ENCODE assay signal across 22 cellular contexts in the genomic region with DNA sequence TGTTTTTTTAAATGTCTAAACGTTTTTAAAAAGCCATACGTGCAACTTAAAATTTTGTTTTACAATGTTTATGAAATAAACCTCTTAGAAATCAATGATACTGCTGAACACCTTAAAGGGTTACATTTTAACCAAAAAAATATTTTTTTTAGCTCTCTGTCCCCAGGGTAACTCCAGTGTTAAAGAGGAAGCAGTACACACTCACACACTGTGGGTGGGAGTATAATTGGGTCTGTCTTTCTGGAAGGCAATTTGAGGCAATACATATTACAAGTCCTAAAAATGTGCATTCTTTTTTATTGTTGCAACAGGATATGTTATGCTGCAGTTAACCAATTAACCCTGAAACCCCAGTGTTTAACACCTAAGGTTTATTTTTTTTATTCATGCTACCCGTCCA. TPM values are rescaled to one million over a fixed set of nuclear protein-coding genes. Genes with fewer than 3 reads are reported as not detected.
"Had no signal": no experiment of that assay in that cellular context is flagged by ENCODE, and none has a peak within 500 bp of the region (broad histone marks: within the 10 kb centered on the region; RNA-seq: fewer than 3 reads in every experiment).

No MANE protein-coding gene starts in this region.

- H3K27me3 ChIP-seq: right atrium auricular region had no signal

- DNase-seq: activated CD4-positive, CD25-positive, alpha-beta regulatory T cell; activated naive CD4-positive, alpha-beta T cell treated with anti-CD3 and anti-CD28 coated beads for 36 hours; activated naive CD8-positive, alpha-beta T cell treated with anti-CD3 and anti-CD28 coated beads, Interleukin-2, amount 50 U/mL, for 24 hours; aorta; cortex of kidney; effector memory CD4-positive, alpha-beta T cell; immature natural killer cell; nephron progenitor cell; occipital lobe; stimulated activated CD4-positive, alpha-beta T cell treated with anti-CD3 and anti-CD28 coated beads, Interleukin-15, amount 100 ng/mL, for 24 hours; stimulated activated CD4-positive, alpha-beta T cell treated with anti-CD3 and anti-CD28 coated beads, Interleukin-4, amount 100 ng/mL, for 1 hour; stimulated activated naive CD4-positive, alpha-beta T cell treated with Interleukin-2 at 50 U/mL for 16 hours; substantia nigra; trophoblast cell had no signal

- H3K27ac ChIP-seq: right atrium auricular region, skin epidermis had no signal

- ATAC-seq: activated T-helper 17 cell treated with anti-CD3 and anti-CD28 coated beads, Interleukin-2, amount 50 U/mL, for 72 hours had no signal

- FAIRE-seq: frontal cortex, TTC549 had no signal

- H3K4me1 ChIP-seq: right atrium auricular region had no signal

- H3K4me3 ChIP-seq: right atrium auricular region, skin epidermis had no signal

- H3K27me3 Mint-ChIP-seq: activated T-helper 17 cell treated with anti-CD3 and anti-CD28 coated beads, Interleukin-2, amount 50 U/mL, for 72 hours had no signal

- H3K4me3 Mint-ChIP-seq: activated CD4-positive, alpha-beta T cell treated with anti-CD3 and anti-CD28 coated beads, Interleukin-2, amount 10 ng/mL, durations not matched to agents 24 days and 14 days; activated naive CD4-positive, alpha-beta T cell treated with anti-CD3 and anti-CD28 coated beads for 36 hours; activated naive CD8-positive, alpha-beta T cell treated with anti-CD3 and anti-CD28 coated beads, Interleukin-2, amount 50 U/mL, for 24 hours; activated T-helper 17 cell treated with anti-CD3 and anti-CD28 coated beads, Interleukin-2, amount 50 U/mL, for 72 hours; immature natural killer cell; nephron progenitor cell had no signal

- H3K9me3 ChIP-seq: right atrium auricular region had no signal

- H3K9me3 Mint-ChIP-seq: activated CD4-positive, alpha-beta T cell treated with anti-CD3 and anti-CD28 coated beads, Interleukin-2, amount 10 ng/mL, durations not matched to agents 24 days and 14 days; activated naive CD4-positive, alpha-beta T cell treated with anti-CD3 and anti-CD28 coated beads for 36 hours; activated T-helper 17 cell treated with anti-CD3 and anti-CD28 coated beads, Interleukin-2, amount 50 U/mL, for 72 hours had no signal

- H3K36me3 ChIP-seq: right atrium auricular region had no signal

- H3K27ac Mint-ChIP-seq: activated CD4-positive, alpha-beta T cell treated with anti-CD3 and anti-CD28 coated beads, Interleukin-2, amount 10 ng/mL, durations not matched to agents 24 days and 14 days; activated naive CD4-positive, alpha-beta T cell treated with anti-CD3 and anti-CD28 coated beads for 36 hours; activated naive CD8-positive, alpha-beta T cell treated with anti-CD3 and anti-CD28 coated beads, Interleukin-2, amount 50 U/mL, for 24 hours; activated T-helper 17 cell treated with anti-CD3 and anti-CD28 coated beads, Interleukin-2, amount 50 U/mL, for 72 hours; immature natural killer cell had no signal

RNA-seq across cellular contexts. Expression of a gene that starts 37.7 kb away (rescaled TPM):
- total RNA-seq: activated CD4-positive, alpha-beta T cell treated with anti-CD3 and anti-CD28 coated beads, Interleukin-2, amount 10 ng/mL, durations not matched to agents 24 days and 14 days; activated naive CD4-positive, alpha-beta T cell treated with anti-CD3 and anti-CD28 coated beads for 36 hours; activated T-helper 17 cell treated with anti-CD3 and anti-CD28 coated beads, Interleukin-2, amount 50 U/mL, for 72 hours; aorta; frontal cortex; mesenteric fat pad; posterior vena cava had no signal
- polyA plus RNA-seq: immature natural killer cell had no signal
